ENCODE assay signal across 1 cellular context in the genomic region with DNA sequence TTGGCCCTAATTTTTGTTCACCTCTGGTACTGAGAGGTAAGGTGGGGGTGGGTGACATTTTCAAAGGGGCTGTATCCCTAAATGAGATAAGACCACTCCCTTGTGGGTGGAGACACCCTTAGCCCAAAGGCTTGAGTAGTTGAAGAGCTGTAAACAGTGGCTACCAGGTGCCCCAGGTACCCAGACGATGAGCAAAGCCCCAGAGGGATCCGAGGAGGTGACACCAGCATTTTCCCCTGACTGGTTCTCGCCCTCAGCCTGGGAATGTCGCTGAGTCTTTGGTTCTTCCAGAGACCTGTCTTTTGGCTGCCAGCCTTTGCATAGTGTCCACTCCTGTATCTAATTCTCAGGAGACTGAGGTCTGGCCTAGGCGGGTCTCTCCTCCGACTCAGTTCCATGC.
TF ChIP-seq lines count a peak whose summit lies in the region.

No MANE protein-coding gene starts in this region.

TF ChIP-seq in WTC11, 78 proteins besides CTCF, POLR2A, EP300 and RAD21 (continued from another document):
- TF ChIP-seq PRDM15 (CRISPR knock-in tag; IDR thresholded peaks at IDR 0.05): no peak
- TF ChIP-seq ATF2 (CRISPR knock-in tag; IDR thresholded peaks at IDR 0.05; ENCODE audit: borderline replicate concordance, low read depth): no peak
- no peak for TF ChIP-seq MAX (CRISPR knock-in tag; IDR thresholded peaks at IDR 0.05)
- TF ChIP-seq, protein P1, sequence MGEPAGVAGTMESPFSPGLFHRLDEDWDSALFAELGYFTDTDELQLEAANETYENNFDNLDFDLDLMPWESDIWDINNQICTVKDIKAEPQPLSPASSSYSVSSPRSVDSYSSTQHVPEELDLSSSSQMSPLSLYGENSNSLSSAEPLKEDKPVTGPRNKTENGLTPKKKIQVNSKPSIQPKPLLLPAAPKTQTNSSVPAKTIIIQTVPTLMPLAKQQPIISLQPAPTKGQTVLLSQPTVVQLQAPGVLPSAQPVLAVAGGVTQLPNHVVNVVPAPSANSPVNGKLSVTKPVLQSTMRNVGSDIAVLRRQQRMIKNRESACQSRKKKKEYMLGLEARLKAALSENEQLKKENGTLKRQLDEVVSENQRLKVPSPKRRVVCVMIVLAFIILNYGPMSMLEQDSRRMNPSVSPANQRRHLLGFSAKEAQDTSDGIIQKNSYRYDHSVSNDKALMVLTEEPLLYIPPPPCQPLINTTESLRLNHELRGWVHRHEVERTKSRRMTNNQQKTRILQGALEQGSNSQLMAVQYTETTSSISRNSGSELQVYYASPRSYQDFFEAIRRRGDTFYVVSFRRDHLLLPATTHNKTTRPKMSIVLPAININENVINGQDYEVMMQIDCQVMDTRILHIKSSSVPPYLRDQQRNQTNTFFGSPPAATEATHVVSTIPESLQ (CRISPR knock-in tag; IDR thresholded peaks at IDR 0.05): no peak
- no peak for TF ChIP-seq HMGXB4 (CRISPR knock-in tag; IDR thresholded peaks at IDR 0.05)
- TF ChIP-seq ZMAT4 (CRISPR knock-in tag; IDR thresholded peaks at IDR 0.05): no peak
- no peak for TF ChIP-seq JUN (CRISPR knock-in tag; IDR thresholded peaks at IDR 0.05)
- TF ChIP-seq MXD4 (CRISPR knock-in tag; IDR thresholded peaks at IDR 0.05; ENCODE audit: borderline replicate concordance): no peak
- TF ChIP-seq ZNF232 (CRISPR knock-in tag; IDR thresholded peaks at IDR 0.05): no peak
- TF ChIP-seq TEAD4 (CRISPR knock-in tag; IDR thresholded peaks at IDR 0.05): no peak
- TF ChIP-seq IRF1 (CRISPR knock-in tag; IDR thresholded peaks at IDR 0.05): no peak
- TF ChIP-seq ZNF671 (CRISPR knock-in tag; IDR thresholded peaks at IDR 0.05): no peak
- TF ChIP-seq, protein P2, sequence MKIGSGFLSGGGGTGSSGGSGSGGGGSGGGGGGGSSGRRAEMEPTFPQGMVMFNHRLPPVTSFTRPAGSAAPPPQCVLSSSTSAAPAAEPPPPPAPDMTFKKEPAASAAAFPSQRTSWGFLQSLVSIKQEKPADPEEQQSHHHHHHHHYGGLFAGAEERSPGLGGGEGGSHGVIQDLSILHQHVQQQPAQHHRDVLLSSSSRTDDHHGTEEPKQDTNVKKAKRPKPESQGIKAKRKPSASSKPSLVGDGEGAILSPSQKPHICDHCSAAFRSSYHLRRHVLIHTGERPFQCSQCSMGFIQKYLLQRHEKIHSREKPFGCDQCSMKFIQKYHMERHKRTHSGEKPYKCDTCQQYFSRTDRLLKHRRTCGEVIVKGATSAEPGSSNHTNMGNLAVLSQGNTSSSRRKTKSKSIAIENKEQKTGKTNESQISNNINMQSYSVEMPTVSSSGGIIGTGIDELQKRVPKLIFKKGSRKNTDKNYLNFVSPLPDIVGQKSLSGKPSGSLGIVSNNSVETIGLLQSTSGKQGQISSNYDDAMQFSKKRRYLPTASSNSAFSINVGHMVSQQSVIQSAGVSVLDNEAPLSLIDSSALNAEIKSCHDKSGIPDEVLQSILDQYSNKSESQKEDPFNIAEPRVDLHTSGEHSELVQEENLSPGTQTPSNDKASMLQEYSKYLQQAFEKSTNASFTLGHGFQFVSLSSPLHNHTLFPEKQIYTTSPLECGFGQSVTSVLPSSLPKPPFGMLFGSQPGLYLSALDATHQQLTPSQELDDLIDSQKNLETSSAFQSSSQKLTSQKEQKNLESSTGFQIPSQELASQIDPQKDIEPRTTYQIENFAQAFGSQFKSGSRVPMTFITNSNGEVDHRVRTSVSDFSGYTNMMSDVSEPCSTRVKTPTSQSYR (CRISPR knock-in tag; IDR thresholded peaks at IDR 0.05): no peak
